In the genomic region with DNA sequence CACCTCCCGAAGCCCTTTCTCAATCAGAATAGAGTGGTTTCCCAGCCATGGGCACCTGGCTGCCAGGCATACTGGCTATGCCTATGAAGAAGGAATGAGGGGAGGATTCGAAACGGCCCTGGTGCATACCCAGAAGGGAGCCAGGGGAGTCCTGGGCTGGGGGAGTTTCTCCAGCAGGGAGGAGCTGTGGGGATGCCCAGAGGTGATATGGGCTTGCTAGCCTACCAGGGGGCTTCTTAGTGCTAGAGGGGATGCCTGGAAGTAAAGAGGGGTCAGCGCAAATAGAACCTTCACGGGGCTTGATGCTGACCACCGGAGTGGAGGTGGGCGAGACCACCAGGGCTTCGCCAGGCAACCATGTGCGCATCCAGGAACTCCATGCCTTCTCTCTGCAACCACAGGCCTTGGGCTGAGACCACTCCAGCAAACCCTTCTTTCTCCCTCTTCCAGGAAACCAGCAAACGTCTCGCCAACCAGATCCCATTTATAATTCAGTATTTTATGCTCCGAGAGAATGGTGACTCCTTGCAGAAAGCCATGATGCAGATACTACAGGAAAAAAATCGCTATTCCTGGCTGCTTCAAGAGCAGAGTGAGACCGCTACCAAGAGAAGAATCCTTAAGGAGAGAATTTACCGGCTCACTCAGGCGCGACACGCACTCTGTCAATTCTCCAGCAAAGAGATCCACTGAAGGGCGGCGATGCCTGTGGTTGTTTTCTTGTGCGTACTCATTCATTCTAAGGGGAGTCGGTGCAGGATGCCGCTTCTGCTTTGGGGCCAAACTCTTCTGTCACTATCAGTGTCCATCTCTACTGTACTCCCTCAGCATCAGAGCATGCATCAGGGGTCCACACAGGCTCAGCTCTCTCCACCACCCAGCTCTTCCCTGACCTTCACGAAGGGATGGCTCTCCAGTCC, we compare ENCODE assay signal across 1 cellular context.
TF ChIP-seq lines count a peak whose summit lies in the region.

No MANE protein-coding gene starts in this region.

TF ChIP-seq in GM12878, 131 proteins besides CTCF, POLR2A, EP300 and RAD21:
- no peak for TF ChIP-seq YY1 (IDR thresholded peaks at IDR 0.05; ENCODE audit: low read depth, low read length)
